ENCODE assay signal across 2 cellular contexts in the genomic region with DNA sequence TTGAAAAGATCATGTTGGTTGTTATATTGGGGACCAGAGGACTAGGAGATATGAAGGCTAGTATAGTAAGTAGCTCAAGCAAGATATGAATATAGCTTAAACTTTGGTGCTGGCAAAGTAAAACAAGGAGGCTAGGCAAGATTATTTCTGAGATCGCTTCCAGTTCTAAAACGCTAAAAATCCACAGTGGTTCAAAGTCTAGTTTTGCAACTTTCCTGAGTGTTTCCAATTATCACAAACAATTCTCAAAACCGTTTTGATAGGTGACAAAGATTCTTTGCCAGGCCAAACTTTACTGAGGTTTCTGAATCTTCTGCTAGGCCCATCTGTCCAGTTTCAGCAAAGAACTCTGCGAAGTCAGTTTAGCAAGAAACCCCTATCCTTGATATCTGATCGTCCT.
TF ChIP-seq lines count a peak whose summit lies in the region.

No MANE protein-coding gene starts in this region.

TF ChIP-seq in A549, 52 proteins besides CTCF, POLR2A, EP300 and RAD21:
- TF ChIP-seq GATA3 (IDR thresholded peaks at IDR 0.05; ENCODE audit: borderline replicate concordance), result no peak
- TF ChIP-seq, protein P1, sequence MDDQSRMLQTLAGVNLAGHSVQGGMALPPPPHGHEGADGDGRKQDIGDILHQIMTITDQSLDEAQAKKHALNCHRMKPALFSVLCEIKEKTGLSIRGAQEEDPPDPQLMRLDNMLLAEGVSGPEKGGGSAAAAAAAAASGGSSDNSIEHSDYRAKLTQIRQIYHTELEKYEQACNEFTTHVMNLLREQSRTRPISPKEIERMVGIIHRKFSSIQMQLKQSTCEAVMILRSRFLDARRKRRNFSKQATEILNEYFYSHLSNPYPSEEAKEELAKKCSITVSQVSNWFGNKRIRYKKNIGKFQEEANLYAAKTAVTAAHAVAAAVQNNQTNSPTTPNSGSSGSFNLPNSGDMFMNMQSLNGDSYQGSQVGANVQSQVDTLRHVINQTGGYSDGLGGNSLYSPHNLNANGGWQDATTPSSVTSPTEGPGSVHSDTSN (IDR thresholded peaks at IDR 0.05), result no peak
- no peak for TF ChIP-seq ZC3H11A (IDR thresholded peaks at IDR 0.05)
- TF ChIP-seq, protein P2, sequence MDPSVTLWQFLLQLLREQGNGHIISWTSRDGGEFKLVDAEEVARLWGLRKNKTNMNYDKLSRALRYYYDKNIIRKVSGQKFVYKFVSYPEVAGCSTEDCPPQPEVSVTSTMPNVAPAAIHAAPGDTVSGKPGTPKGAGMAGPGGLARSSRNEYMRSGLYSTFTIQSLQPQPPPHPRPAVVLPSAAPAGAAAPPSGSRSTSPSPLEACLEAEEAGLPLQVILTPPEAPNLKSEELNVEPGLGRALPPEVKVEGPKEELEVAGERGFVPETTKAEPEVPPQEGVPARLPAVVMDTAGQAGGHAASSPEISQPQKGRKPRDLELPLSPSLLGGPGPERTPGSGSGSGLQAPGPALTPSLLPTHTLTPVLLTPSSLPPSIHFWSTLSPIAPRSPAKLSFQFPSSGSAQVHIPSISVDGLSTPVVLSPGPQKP (IDR thresholded peaks at IDR 0.05; ENCODE audit: low read depth, low read length), result no peak
- TF ChIP-seq PHF8 (IDR thresholded peaks at IDR 0.05; ENCODE audit: borderline replicate concordance, low read depth), result no peak
- TF ChIP-seq SMC3 (IDR thresholded peaks at IDR 0.05), result no peak
- TF ChIP-seq RNF2 (IDR thresholded peaks at IDR 0.05; ENCODE audit: borderline replicate concordance, low read depth), result no peak
- TF ChIP-seq, protein P3, sequence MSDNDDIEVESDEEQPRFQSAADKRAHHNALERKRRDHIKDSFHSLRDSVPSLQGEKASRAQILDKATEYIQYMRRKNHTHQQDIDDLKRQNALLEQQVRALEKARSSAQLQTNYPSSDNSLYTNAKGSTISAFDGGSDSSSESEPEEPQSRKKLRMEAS (IDR thresholded peaks at IDR 0.05), result no peak
- TF ChIP-seq HOXA7 (CRISPR knock-in tag; IDR thresholded peaks at IDR 0.05), result no peak
- no peak for TF ChIP-seq NFE2L2 (conservative IDR thresholded peaks at IDR 0.05; ENCODE audit: low read length)
- no peak for TF ChIP-seq RFX5 (IDR thresholded peaks at IDR 0.05)
- no peak for TF ChIP-seq SREBF2 (IDR thresholded peaks at IDR 0.05)
- no peak for TF ChIP-seq RARB (CRISPR knock-in tag; IDR thresholded peaks at IDR 0.05)
- no peak for TF ChIP-seq EHF (CRISPR knock-in tag; IDR thresholded peaks at IDR 0.05)
- TF ChIP-seq POLR2AphosphoS2 (conservative IDR thresholded peaks at IDR 0.05; ENCODE audit: low read length), result no peak
- TF ChIP-seq, protein P4, sequence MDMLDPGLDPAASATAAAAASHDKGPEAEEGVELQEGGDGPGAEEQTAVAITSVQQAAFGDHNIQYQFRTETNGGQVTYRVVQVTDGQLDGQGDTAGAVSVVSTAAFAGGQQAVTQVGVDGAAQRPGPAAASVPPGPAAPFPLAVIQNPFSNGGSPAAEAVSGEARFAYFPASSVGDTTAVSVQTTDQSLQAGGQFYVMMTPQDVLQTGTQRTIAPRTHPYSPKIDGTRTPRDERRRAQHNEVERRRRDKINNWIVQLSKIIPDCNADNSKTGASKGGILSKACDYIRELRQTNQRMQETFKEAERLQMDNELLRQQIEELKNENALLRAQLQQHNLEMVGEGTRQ (IDR thresholded peaks at IDR 0.05), result no peak
- TF ChIP-seq, protein P5, sequence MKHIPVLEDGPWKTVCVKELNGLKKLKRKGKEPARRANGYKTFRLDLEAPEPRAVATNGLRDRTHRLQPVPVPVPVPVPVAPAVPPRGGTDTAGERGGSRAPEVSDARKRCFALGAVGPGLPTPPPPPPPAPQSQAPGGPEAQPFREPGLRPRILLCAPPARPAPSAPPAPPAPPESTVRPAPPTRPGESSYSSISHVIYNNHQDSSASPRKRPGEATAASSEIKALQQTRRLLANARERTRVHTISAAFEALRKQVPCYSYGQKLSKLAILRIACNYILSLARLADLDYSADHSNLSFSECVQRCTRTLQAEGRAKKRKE (CRISPR knock-in tag; IDR thresholded peaks at IDR 0.05; ENCODE audit: low read depth), result no peak
TF ChIP-seq in A549: peak in this region for 0.

TF ChIP-seq in K562, 482 proteins besides CTCF, POLR2A, EP300 and RAD21:
- TF ChIP-seq MECOM (CRISPR knock-in tag; IDR thresholded peaks at IDR 0.05) (no peak), ILF3 (IDR thresholded peaks at IDR 0.05; ENCODE audit: borderline replicate concordance) (no peak), TCF7L2 (IDR thresholded peaks at IDR 0.05; ENCODE audit: low read depth, low read length) (no peak), CSDE1 (IDR thresholded peaks at IDR 0.05) (no peak), KDM2B (CRISPR knock-in tag; IDR thresholded peaks at IDR 0.05) (no peak), HNRNPUL1 (IDR thresholded peaks at IDR 0.05; ENCODE audit: low read length) (no peak), MCM2 (IDR thresholded peaks at IDR 0.05; ENCODE audit: low read depth) (no peak), OTX1 (CRISPR knock-in tag; IDR thresholded peaks at IDR 0.05) (no peak), ETS2 (tag; IDR thresholded peaks at IDR 0.05; ENCODE audit: borderline replicate concordance, poor library complexity, severe bottlenecking) (no peak), ZNF778 (CRISPR knock-in tag; IDR thresholded peaks at IDR 0.05) (no peak)
- TF ChIP-seq, protein P6, sequence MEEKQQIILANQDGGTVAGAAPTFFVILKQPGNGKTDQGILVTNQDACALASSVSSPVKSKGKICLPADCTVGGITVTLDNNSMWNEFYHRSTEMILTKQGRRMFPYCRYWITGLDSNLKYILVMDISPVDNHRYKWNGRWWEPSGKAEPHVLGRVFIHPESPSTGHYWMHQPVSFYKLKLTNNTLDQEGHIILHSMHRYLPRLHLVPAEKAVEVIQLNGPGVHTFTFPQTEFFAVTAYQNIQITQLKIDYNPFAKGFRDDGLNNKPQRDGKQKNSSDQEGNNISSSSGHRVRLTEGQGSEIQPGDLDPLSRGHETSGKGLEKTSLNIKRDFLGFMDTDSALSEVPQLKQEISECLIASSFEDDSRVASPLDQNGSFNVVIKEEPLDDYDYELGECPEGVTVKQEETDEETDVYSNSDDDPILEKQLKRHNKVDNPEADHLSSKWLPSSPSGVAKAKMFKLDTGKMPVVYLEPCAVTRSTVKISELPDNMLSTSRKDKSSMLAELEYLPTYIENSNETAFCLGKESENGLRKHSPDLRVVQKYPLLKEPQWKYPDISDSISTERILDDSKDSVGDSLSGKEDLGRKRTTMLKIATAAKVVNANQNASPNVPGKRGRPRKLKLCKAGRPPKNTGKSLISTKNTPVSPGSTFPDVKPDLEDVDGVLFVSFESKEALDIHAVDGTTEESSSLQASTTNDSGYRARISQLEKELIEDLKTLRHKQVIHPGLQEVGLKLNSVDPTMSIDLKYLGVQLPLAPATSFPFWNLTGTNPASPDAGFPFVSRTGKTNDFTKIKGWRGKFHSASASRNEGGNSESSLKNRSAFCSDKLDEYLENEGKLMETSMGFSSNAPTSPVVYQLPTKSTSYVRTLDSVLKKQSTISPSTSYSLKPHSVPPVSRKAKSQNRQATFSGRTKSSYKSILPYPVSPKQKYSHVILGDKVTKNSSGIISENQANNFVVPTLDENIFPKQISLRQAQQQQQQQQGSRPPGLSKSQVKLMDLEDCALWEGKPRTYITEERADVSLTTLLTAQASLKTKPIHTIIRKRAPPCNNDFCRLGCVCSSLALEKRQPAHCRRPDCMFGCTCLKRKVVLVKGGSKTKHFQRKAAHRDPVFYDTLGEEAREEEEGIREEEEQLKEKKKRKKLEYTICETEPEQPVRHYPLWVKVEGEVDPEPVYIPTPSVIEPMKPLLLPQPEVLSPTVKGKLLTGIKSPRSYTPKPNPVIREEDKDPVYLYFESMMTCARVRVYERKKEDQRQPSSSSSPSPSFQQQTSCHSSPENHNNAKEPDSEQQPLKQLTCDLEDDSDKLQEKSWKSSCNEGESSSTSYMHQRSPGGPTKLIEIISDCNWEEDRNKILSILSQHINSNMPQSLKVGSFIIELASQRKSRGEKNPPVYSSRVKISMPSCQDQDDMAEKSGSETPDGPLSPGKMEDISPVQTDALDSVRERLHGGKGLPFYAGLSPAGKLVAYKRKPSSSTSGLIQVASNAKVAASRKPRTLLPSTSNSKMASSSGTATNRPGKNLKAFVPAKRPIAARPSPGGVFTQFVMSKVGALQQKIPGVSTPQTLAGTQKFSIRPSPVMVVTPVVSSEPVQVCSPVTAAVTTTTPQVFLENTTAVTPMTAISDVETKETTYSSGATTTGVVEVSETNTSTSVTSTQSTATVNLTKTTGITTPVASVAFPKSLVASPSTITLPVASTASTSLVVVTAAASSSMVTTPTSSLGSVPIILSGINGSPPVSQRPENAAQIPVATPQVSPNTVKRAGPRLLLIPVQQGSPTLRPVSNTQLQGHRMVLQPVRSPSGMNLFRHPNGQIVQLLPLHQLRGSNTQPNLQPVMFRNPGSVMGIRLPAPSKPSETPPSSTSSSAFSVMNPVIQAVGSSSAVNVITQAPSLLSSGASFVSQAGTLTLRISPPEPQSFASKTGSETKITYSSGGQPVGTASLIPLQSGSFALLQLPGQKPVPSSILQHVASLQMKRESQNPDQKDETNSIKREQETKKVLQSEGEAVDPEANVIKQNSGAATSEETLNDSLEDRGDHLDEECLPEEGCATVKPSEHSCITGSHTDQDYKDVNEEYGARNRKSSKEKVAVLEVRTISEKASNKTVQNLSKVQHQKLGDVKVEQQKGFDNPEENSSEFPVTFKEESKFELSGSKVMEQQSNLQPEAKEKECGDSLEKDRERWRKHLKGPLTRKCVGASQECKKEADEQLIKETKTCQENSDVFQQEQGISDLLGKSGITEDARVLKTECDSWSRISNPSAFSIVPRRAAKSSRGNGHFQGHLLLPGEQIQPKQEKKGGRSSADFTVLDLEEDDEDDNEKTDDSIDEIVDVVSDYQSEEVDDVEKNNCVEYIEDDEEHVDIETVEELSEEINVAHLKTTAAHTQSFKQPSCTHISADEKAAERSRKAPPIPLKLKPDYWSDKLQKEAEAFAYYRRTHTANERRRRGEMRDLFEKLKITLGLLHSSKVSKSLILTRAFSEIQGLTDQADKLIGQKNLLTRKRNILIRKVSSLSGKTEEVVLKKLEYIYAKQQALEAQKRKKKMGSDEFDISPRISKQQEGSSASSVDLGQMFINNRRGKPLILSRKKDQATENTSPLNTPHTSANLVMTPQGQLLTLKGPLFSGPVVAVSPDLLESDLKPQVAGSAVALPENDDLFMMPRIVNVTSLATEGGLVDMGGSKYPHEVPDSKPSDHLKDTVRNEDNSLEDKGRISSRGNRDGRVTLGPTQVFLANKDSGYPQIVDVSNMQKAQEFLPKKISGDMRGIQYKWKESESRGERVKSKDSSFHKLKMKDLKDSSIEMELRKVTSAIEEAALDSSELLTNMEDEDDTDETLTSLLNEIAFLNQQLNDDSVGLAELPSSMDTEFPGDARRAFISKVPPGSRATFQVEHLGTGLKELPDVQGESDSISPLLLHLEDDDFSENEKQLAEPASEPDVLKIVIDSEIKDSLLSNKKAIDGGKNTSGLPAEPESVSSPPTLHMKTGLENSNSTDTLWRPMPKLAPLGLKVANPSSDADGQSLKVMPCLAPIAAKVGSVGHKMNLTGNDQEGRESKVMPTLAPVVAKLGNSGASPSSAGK (IDR thresholded peaks at IDR 0.05), result no peak
- TF ChIP-seq, protein P7, sequence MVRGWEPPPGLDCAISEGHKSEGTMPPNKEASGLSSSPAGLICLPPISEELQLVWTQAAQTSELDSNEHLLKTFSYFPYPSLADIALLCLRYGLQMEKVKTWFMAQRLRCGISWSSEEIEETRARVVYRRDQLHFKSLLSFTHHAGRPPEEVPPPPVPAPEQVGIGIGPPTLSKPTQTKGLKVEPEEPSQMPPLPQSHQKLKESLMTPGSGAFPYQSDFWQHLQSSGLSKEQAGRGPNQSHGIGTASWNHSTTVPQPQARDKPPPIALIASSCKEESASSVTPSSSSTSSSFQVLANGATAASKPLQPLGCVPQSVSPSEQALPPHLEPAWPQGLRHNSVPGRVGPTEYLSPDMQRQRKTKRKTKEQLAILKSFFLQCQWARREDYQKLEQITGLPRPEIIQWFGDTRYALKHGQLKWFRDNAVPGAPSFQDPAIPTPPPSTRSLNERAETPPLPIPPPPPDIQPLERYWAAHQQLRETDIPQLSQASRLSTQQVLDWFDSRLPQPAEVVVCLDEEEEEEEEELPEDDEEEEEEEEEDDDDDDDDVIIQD (CRISPR knock-in tag; IDR thresholded peaks at IDR 0.05), result no peak
